9 cellular contexts compared by ENCODE assay signal in genomic region chr9:133737774-133738038, GRCh38. TPM values are rescaled to one million over a fixed set of nuclear protein-coding genes. Genes with fewer than 3 reads are reported as not detected.
A peak's percentile ranks its signal among the peaks of the same experiment; 100 is the strongest.
DNase-seq lines count a peak whose midpoint lies in the region; ATAC-seq, FAIRE-seq and TF ChIP-seq lines count a peak whose summit lies in the region.
"Had no signal": no experiment of that assay in that cellular context is flagged by ENCODE, and none has a peak within 500 bp of the region (broad histone marks: within the 10 kb centered on the region; RNA-seq: fewer than 3 reads in every experiment).

No MANE protein-coding gene starts in this region.

- WGBS in A549 (ENCODE audit: missing lambda C conversion rate) = 77% methylated on average over 4 of the region's 5 CpGs
- WGBS in small intestine, 3 donors = 45 to 66% (median 53%) methylated on average over 5 of the region's 5 CpGs

- no peaks in the 10 kb centered on the region for H3K36me3 Mint-ChIP-seq in nephron (ENCODE audit: low read depth)

- H3K9me3 ChIP-seq in A549 (no peaks in the 10 kb centered on the region), small intestine (ENCODE audit: control insufficient read depth, low read depth) (no peaks in the 10 kb centered on the region)
- H3K9me3 ChIP-seq: testis had no signal

- DNase-seq in A549 (ENCODE audit: low read depth in 1 of 2, low spot score in 1 of 2) (no peak), HFF-Myc (ENCODE audit: extremely low read depth, low read depth) (no peak), dorsolateral prefrontal cortex (peak in 2 of 10 donors; percentile 13 to 32), pons (ENCODE audit: low spot score) (no peak), small intestine (no peak)

- H3K4me1 ChIP-seq in A549 (no peaks in the 10 kb centered on the region; the same call in 2 of the 3 replicates), small intestine (ENCODE audit: control insufficient read depth in 2 of 2, insufficient read depth in 1 of 2, low read depth in 1 of 2, low read length in 1 of 2) (peaks cover 0 to 6% of the 10 kb centered on the region in 2 donors)

- no peak for TF ChIP-seq EP300 in A549 (IDR thresholded peaks at IDR 0.05)

- H3K4me1 Mint-ChIP-seq in nephron = peaks cover 10% of the 10 kb centered on the region

- H3K27ac ChIP-seq in A549 (peak overlapping the region in 1 of 2 experiments; percentile 62; a peak in 1 of 6 replicates), dorsolateral prefrontal cortex (no peak overlapping the region), small intestine (ENCODE audit: low read depth in 1 of 2, low read length in 1 of 2) (no peak overlapping the region)
- H3K27ac ChIP-seq: testis had no signal

- TF ChIP-seq CTCF in A549 (IDR thresholded peaks at IDR 0.05) = no peak
- no peak for TF ChIP-seq CTCF in HFF-Myc (IDR thresholded peaks at IDR 0.05; ENCODE audit: low read depth, low read length, missing control alignments)
- no peak for TF ChIP-seq CTCF in dorsolateral prefrontal cortex (IDR thresholded peaks at IDR 0.05 in 54 of 56, conservative IDR thresholded peaks at IDR 0.05 in 2 of 56; ENCODE audit: low read depth in 1 of 56, partially characterized antibody in 56 of 56)
- no peak for TF ChIP-seq CTCF in nephron (IDR thresholded peaks at IDR 0.05; ENCODE audit: unreplicated experiment in 3 of 3)

- peaks cover 4% of the 10 kb centered on the region for H3K27me3 Mint-ChIP-seq in nephron (ENCODE audit: low read depth)

- H3K4me3 ChIP-seq in A549 (no peak overlapping the region), HFF-Myc (replicated peaks; ENCODE audit: low read depth, low read length) (peak overlapping the region; percentile 32), dorsolateral prefrontal cortex (peak overlapping the region in 45 of 59 donors; percentile 10 to 59 (median 38)), small intestine (ENCODE audit: low read depth in 1 of 2, low read length in 2 of 2) (no peak overlapping the region)

- ATAC-seq in A549 = no peak
- no peak for ATAC-seq in GM18907 (IDR thresholded peaks at IDR 0.05; ENCODE audit: unreplicated experiment)
- no peak for ATAC-seq in HG02571 (IDR thresholded peaks at IDR 0.05; ENCODE audit: unreplicated experiment)

- no peaks in the 10 kb centered on the region for H3K36me3 ChIP-seq in small intestine (ENCODE audit: control insufficient read depth in 2 of 2, insufficient read depth in 2 of 2, low read length in 2 of 2)

- peak overlapping the region; percentile 54; the same call in 2 of the 3 replicates for H3K4me2 ChIP-seq in A549

- no peak for FAIRE-seq in A549 (lab: Jason Lieb, UNC)
- no peak for FAIRE-seq in small intestine (lab: Jason Lieb, UNC)

- TF ChIP-seq POLR2A in A549 (IDR thresholded peaks at IDR 0.05; ENCODE audit: low read length) = no peak

- POLR2A ChIA-PET in A549 (lab: Yijun Ruan, JAX) = no interaction called here

- no peaks in the 10 kb centered on the region for H3K9me3 Mint-ChIP-seq in nephron

- TF ChIP-seq RAD21 in A549 (conservative IDR thresholded peaks at IDR 0.05 in 1 of 2, IDR thresholded peaks at IDR 0.05 in 1 of 2) = no peak

- CTCF ChIA-PET in A549 (lab: Yijun Ruan, JAX) = interaction anchor here (1.7 to 4.2 kb wide), 3 partner anchors 11 to 716 kb away, joined by 4 to 21 read pairs (median 4); no protein-coding TSS in a partner anchor

- peak overlapping the region in 2 of 3 experiments; percentile 33 to 60 for H3K27ac Mint-ChIP-seq in nephron

- peaks cover 0 to 6% (median 0%) of the 10 kb centered on the region in 45 donors for H3K27me3 ChIP-seq in dorsolateral prefrontal cortex
- no peaks in the 10 kb centered on the region for H3K27me3 ChIP-seq in small intestine (ENCODE audit: control insufficient read depth in 2 of 2, insufficient read depth in 2 of 2, low read length in 2 of 2)
- H3K27me3 ChIP-seq: testis had no signal

- intact Hi-C loops in dorsolateral prefrontal cortex (cut with DNase I) = loop anchor here in 1 of 2 donors (10.0 kb wide), 1 partner anchor 553 kb away; no protein-coding TSS in a partner anchor

- peak overlapping the region; percentile 68 to 74 (median 73) for H3K4me3 Mint-ChIP-seq in nephron

TF ChIP-seq in A549, 52 proteins besides CTCF, POLR2A, EP300 and RAD21:
- TF ChIP-seq MAX (IDR thresholded peaks at IDR 0.05) (no peak), CHD4 (IDR thresholded peaks at IDR 0.05; ENCODE audit: borderline replicate concordance) (no peak), JUN (IDR thresholded peaks at IDR 0.05) (no peak), TFCP2L1 (CRISPR knock-in tag; IDR thresholded peaks at IDR 0.05) (no peak)

RNA-seq across cellular contexts. Expression of gene SARDH, which starts 0.4 kb away (rescaled TPM):
- polyA plus RNA-seq in A549 (2011; rRNA removed) (0.08 and 0.09 TPM in 2 replicates), A549 (2017; fragmentation: RNase III; extraction: RNeasy Plus Mini Kit Qiagen cat#74134 plus additional on column Dnase treatment) (0.05 TPM in 1 of 3 replicates, not detected in the others), small intestine (under 1 TPM in 2 of 3 donors, not detected in 1; 0.51 to 0.54 TPM)
- polyA plus RNA-seq in A549 (2012; cell fraction: cytosol; rRNA removed) = 0.07 and 0.12 TPM in 2 replicates
- 0.12 and 0.19 TPM in 2 replicates for polyA plus RNA-seq in A549 (2012; cell fraction: nucleus; rRNA removed)
- polyA minus RNA-seq in A549 (2011; rRNA and poly(A)+ RNA removed) = 0.08 and 0.10 TPM in 2 replicates
- 10 to 100 TPM in 6 of 120 experiments, 1 to 10 TPM in 114; 2.4 to 13.2 (median 6.0) TPM for total RNA-seq in dorsolateral prefrontal cortex

Comparison
In these comparisons a context has a peak if more than half of its experiments do, and no peak if none do; other contexts are left out.
1. H3K4me3 ChIP-seq: peak in HFF-Myc (single experiment) and dorsolateral prefrontal cortex (45 of 59); none in A549 (single experiment) and small intestine (0 of 2).